17 cellular contexts compared by ENCODE assay signal in the genomic region with DNA sequence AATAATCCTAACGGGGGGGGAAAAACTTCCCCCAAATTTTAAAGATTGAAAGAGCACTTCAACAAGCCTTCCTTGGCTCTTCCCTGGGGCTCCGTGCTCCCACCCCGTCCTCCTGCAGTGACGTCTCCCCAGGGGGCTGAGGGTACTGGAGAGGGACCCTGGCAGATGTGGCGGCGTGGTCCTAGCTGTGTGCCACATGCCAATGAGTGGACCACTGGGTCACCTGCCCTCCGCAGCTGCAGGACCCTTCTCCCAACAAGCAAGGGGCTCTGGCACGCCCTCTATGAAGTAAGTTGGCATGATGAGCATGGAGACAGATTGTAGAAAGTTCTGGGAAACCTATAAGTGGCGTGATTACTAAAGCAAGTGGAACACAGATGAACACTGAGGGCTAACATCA.
"Had no signal": no experiment of that assay in that cellular context is flagged by ENCODE, and none has a peak within 500 bp of the region (broad histone marks: within the 10 kb centered on the region; RNA-seq: fewer than 3 reads in every experiment).

No MANE protein-coding gene starts in this region.

- ATAC-seq: activated CD8-positive, alpha-beta T cell treated with anti-CD3 and anti-CD28 coated beads for 36 hours; activated T-cell treated with anti-CD3 and anti-CD28 coated beads, Interleukin-2, amount 50 U/mL, for 72 hours; left cardiac atrium had no signal

- DNase-seq: activated CD4-positive, alpha-beta T cell treated with anti-CD3 and anti-CD28 coated beads, Interleukin-2, amount 10 ng/mL, durations not matched to agents 24 days and 14 days; activated CD8-positive, alpha-beta memory T cell treated with anti-CD3 and anti-CD28 coated beads, Interleukin-2, amount 50 U/mL, for 4 hours; activated CD8-positive, alpha-beta T cell treated with anti-CD3 and anti-CD28 coated beads for 36 hours; activated effector memory CD4-positive, alpha-beta T cell treated with anti-CD3 and anti-CD28 coated beads, Interleukin-2, amount 50 U/mL, for 16 hours; activated naive CD4-positive, alpha-beta T cell treated with anti-CD3 and anti-CD28 coated beads, Interleukin-2, amount 50 U/mL, for 16 hours; activated T-cell treated with anti-CD3 and anti-CD28 coated beads, Interleukin-2, amount 50 U/mL, for 72 hours; immature natural killer cell; left cardiac atrium; nephron progenitor cell; nucleus accumbens; stimulated activated CD4-positive, alpha-beta T cell treated with anti-CD3 and anti-CD28 coated beads, Interleukin-2, amount 100 ng/mL, for 48 hours; T-helper 1 cell; T1000 had no signal

- H3K4me3 ChIP-seq: ascending aorta, coronary artery, heart left ventricle, lung had no signal

- H3K27me3 ChIP-seq: ascending aorta, heart left ventricle had no signal

- H3K9me3 ChIP-seq: ascending aorta had no signal

- H3K27ac ChIP-seq: ascending aorta had no signal
